Comparison of ENCODE assay signal across 13 cellular contexts in the genomic region with DNA sequence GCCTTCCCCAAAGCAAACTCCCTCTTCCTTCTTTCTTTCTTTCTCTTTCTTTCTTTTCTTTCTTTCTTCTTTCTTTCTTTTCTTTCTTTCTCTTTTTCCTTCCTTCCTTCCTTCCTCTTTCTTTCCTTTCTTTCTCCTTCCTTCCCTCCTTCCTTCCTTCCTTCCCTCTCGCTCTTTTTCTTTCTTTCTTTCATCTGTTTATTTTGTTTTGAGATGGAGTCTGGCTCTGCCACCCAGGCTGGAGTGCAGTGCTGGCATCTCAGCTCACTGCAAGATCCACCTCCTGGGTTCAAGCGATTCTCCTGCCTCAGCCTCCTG. TPM values are rescaled to one million over a fixed set of nuclear protein-coding genes. Genes with fewer than 3 reads are reported as not detected.
DNase-seq lines count a peak whose midpoint lies in the region; ATAC-seq and TF ChIP-seq lines count a peak whose summit lies in the region.
"Not testable (repeated sequence)": the region's sequence is repeated elsewhere in the genome, so short reads cannot be mapped to it uniquely, and the experiment has no call there.
"Had no signal": no experiment of that assay in that cellular context is flagged by ENCODE, and none has a peak within 500 bp of the region (broad histone marks: within the 10 kb centered on the region; RNA-seq: fewer than 3 reads in every experiment).

No MANE protein-coding gene starts in this region.

- in situ Hi-C loops in IMR-90 (cut with MboI; ENCODE audit: low sequenced_read_pairs) = not testable (repeated sequence)

- not testable (repeated sequence) for H3K27ac Mint-ChIP-seq in CD8-positive, alpha-beta T cell
- peak overlapping the region; percentile 7 for H3K27ac Mint-ChIP-seq in activated T-helper 17 cell treated with anti-CD3 and anti-CD28 coated beads, Interleukin-2, amount 50 U/mL, for 72 hours

- H2AFZ ChIP-seq in IMR-90 (replicated peaks; ENCODE audit: low read length, poor library complexity) = peak overlapping the region; percentile 67

- no CpG with 5 or more reads among the region's 2 CpGs for WGBS in IMR-90 (ENCODE audit: extremely low coverage in 2 of 2, insufficient read length in 1 of 2), 2 experiments
- WGBS in stomach, 5 donors = 75 to 89% (median 84%) methylated on average over 2 of the region's 2 CpGs

- CTCF ChIA-PET in CD8-positive, alpha-beta T cell (lab: Charles Lee); IMR-90 (lab: Yijun Ruan, JAX): not testable (repeated sequence)
- CTCF ChIA-PET in RWPE1 (lab: Yijun Ruan, JAX) = interaction anchor here (0.6 kb wide), 1 partner anchor 47 kb away, joined by 3 read pairs; no protein-coding TSS in a partner anchor

- not testable (repeated sequence) for H2BK20ac ChIP-seq in IMR-90 (ENCODE audit: low read depth, low read length)

- H2AK9ac ChIP-seq in IMR-90 (replicated peaks; ENCODE audit: low read depth, low read length, poor library complexity) = not testable (repeated sequence)

- not testable (repeated sequence) for H3K9me3 ChIP-seq in CD8-positive, alpha-beta T cell (ENCODE audit: low read length); IMR-90 (ENCODE audit: control insufficient read depth, insufficient read depth, low read length); mucosa of stomach (ENCODE audit: control insufficient read depth, low read length); stomach

- not testable (repeated sequence) for TF ChIP-seq EP300 in stomach (IDR thresholded peaks at IDR 0.05)

- not testable (repeated sequence) for TF ChIP-seq POLR2A in IMR-90 (IDR thresholded peaks at IDR 0.05; ENCODE audit: low read depth, low read length); stomach (IDR thresholded peaks at IDR 0.05)

- H3K56ac ChIP-seq in IMR-90 (ENCODE audit: extremely low read depth, insufficient read depth, low read length) = not testable (repeated sequence)

- not testable (repeated sequence) for H3K4me3 Mint-ChIP-seq in CD8-positive, alpha-beta T cell; activated T-helper 17 cell treated with anti-CD3 and anti-CD28 coated beads, Interleukin-2, amount 50 U/mL, for 72 hours

- H3K9ac ChIP-seq in IMR-90 (ENCODE audit: low read depth, low read length) = not testable (repeated sequence)
- peak overlapping the region; percentile 69 for H3K9ac ChIP-seq in mucosa of stomach (ENCODE audit: low read length)

- TF ChIP-seq CTCF in CD8-positive, alpha-beta T cell (IDR thresholded peaks at IDR 0.05) = peak; percentile 15
- not testable (repeated sequence) for TF ChIP-seq CTCF in IMR-90 (conservative IDR thresholded peaks at IDR 0.05; ENCODE audit: low read depth, low read length); RWPE1 (conservative IDR thresholded peaks at IDR 0.05; ENCODE audit: low read depth); stomach (IDR thresholded peaks at IDR 0.05)

- not testable (repeated sequence) for BruUV-seq in IMR-90 (replicated peaks; lab: Mats Ljungman, UMichigan)

- not testable (repeated sequence) for H3K4me1 Mint-ChIP-seq in CD8-positive, alpha-beta T cell (ENCODE audit: low read depth); activated T-helper 17 cell treated with anti-CD3 and anti-CD28 coated beads, Interleukin-2, amount 50 U/mL, for 72 hours

- H3K27ac ChIP-seq in CD8-positive, alpha-beta T cell (ENCODE audit: low read depth, low read length); IMR-90 (ENCODE audit: insufficient read depth, low read length): not testable (repeated sequence)
- H3K27ac ChIP-seq in RWPE1 = peak overlapping the region; percentile 85
- peak overlapping the region; percentile 92 for H3K27ac ChIP-seq in epithelial cell of prostate
- peak overlapping the region; percentile 63 to 80 (median 72) for H3K27ac ChIP-seq in stomach

- H3K27me3 ChIP-seq in CD8-positive, alpha-beta T cell (ENCODE audit: insufficient read depth, low read length); IMR-90 (ENCODE audit: control insufficient read depth, insufficient read depth, low read length); mucosa of stomach (ENCODE audit: control insufficient read depth, insufficient read depth, low read length); stomach: not testable (repeated sequence)

- not testable (repeated sequence) for H4K20me1 ChIP-seq in IMR-90 (ENCODE audit: insufficient read depth, low read length)

- DNase-seq in CD8-positive, alpha-beta T cell; IMR-90; RWPE1 (ENCODE audit: low spot score); epithelial cell of prostate (ENCODE audit: low read depth, low spot score); stomach: not testable (repeated sequence)

- H3K9me1 ChIP-seq in IMR-90 (ENCODE audit: insufficient read depth, low read length) = not testable (repeated sequence)

- H3K23ac ChIP-seq in IMR-90 (ENCODE audit: low read depth, low read length) = not testable (repeated sequence)

- not testable (repeated sequence) for ATAC-seq in CD8-positive, alpha-beta T cell; IMR-90 (ENCODE audit: low read depth); activated T-helper 17 cell treated with anti-CD3 and anti-CD28 coated beads, Interleukin-2, amount 50 U/mL, for 72 hours (replicated peaks)

- H4K8ac ChIP-seq in IMR-90 (ENCODE audit: low read depth in 2 of 2, low read length in 2 of 2) = not testable (repeated sequence)

- not testable (repeated sequence) for H3K36me3 ChIP-seq in CD8-positive, alpha-beta T cell (ENCODE audit: insufficient read depth, low read length); IMR-90 (ENCODE audit: control insufficient read depth, insufficient read depth, low read length); mucosa of stomach (ENCODE audit: control insufficient read depth, insufficient read depth, low read length); stomach

- not testable (repeated sequence) for H2BK5ac ChIP-seq in IMR-90 (ENCODE audit: low read depth, low read length, poor library complexity, severe bottlenecking)

- H3K36me3 Mint-ChIP-seq in CD8-positive, alpha-beta T cell; activated T-helper 17 cell treated with anti-CD3 and anti-CD28 coated beads, Interleukin-2, amount 50 U/mL, for 72 hours (ENCODE audit: low read depth): not testable (repeated sequence)

- TF ChIP-seq RAD21 in IMR-90 (IDR thresholded peaks at IDR 0.05; ENCODE audit: low read length) = not testable (repeated sequence)

- not testable (repeated sequence) for H3K9me3 Mint-ChIP-seq in CD8-positive, alpha-beta T cell; activated T-helper 17 cell treated with anti-CD3 and anti-CD28 coated beads, Interleukin-2, amount 50 U/mL, for 72 hours

- not testable (repeated sequence) for H3K4ac ChIP-seq in IMR-90 (ENCODE audit: low read depth, low read length)

- not testable (repeated sequence) for H3K4me2 ChIP-seq in IMR-90 (ENCODE audit: low read depth, low read length)

- not testable (repeated sequence) for H3K27me3 Mint-ChIP-seq in CD8-positive, alpha-beta T cell (ENCODE audit: low read depth); activated T-helper 17 cell treated with anti-CD3 and anti-CD28 coated beads, Interleukin-2, amount 50 U/mL, for 72 hours

- intact Hi-C loops in CD8-positive, alpha-beta T cell (cut with DNase I, micrococcal nuclease); IMR-90 (cut with micrococcal nuclease); stomach (cut with DNase I; ENCODE audit: low total_unique reads): not testable (repeated sequence)

- H2BK15ac ChIP-seq in IMR-90 (ENCODE audit: low read depth, low read length) = not testable (repeated sequence)

- H3K4me1 ChIP-seq in CD8-positive, alpha-beta T cell (ENCODE audit: insufficient read depth, low read length); IMR-90 (ENCODE audit: control insufficient read depth, insufficient read depth, low read length): not testable (repeated sequence)
- H3K4me1 ChIP-seq in mucosa of stomach (ENCODE audit: control insufficient read depth, insufficient read depth, low read length) (peaks cover 42% of the 10 kb centered on the region), stomach (peaks cover 0 to 13% (median 3%) of the 10 kb centered on the region in 4 donors)

- not testable (repeated sequence) for H4K5ac ChIP-seq in IMR-90 (ENCODE audit: low read depth, low read length)

- H2AK5ac ChIP-seq in IMR-90 (ENCODE audit: low read depth, low read length) = not testable (repeated sequence)

- not testable (repeated sequence) for H3K18ac ChIP-seq in IMR-90 (ENCODE audit: low read depth, low read length)

- H4K91ac ChIP-seq in IMR-90 (ENCODE audit: insufficient read depth, low read depth, low read length) = not testable (repeated sequence)

- POLR2A ChIA-PET in CD8-positive, alpha-beta T cell (lab: Charles Lee); IMR-90 (lab: Charles Lee; ENCODE audit: unreplicated experiment); RWPE1 (lab: Yijun Ruan, JAX; ENCODE audit: low non-redundant PET): not testable (repeated sequence)

- H3K79me1 ChIP-seq in IMR-90 (ENCODE audit: low read depth in 1 of 2, low read length in 2 of 2) = not testable (repeated sequence)

- H3K14ac ChIP-seq in IMR-90 (replicated peaks; ENCODE audit: low read depth, low read length) = not testable (repeated sequence)

- H3K4me3 ChIP-seq in CD8-positive, alpha-beta T cell (ENCODE audit: low read depth, low read length); IMR-90 (ENCODE audit: insufficient read depth, low read depth, low read length); mucosa of stomach (ENCODE audit: low read length); stomach: not testable (repeated sequence)

- not testable (repeated sequence) for H2BK120ac ChIP-seq in IMR-90 (ENCODE audit: low read depth, low read length)

- dilution Hi-C loops in IMR-90 (cut with HindIII; ENCODE audit: low sequenced_read_pairs, unreplicated experiment) = not testable (repeated sequence)

RNA-seq across cellular contexts. Expression of gene KPNA7, which starts 17.0 kb away (rescaled TPM):
- total RNA-seq in CD8-positive, alpha-beta T cell = under 1 TPM in 1 of 2 experiments, not detected in 1; 0.30 TPM
- total RNA-seq in IMR-90 (2012; rRNA removed) (not detected in 2 replicates), stomach (1 to 10 TPM in 2 of 5 donors, not detected in 3; 1.5 to 4.5 TPM)
- polyA plus RNA-seq in IMR-90 (2012; rRNA removed) (not detected in 2 replicates), stomach (1 to 10 TPM in 1 of 3 donors, under 1 TPM in 2; 0.23 to 4.7 (median 0.62) TPM)
- polyA plus RNA-seq in IMR-90 (2012; cell fraction: cytosol; rRNA removed) = not detected in 2 replicates
- polyA plus RNA-seq in IMR-90 (2012; cell fraction: nucleus; rRNA removed; ENCODE audit: low replicate concordance) = not detected in 2 replicates
- total RNA-seq in activated T-helper 17 cell treated with anti-CD3 and anti-CD28 coated beads, Interleukin-2, amount 50 U/mL, for 72 hours = not detected
- total RNA-seq: CD4-positive, alpha-beta memory T cell; Daoy; H9; M059J had no signal
- polyA plus RNA-seq: BJ; CD4-positive, alpha-beta memory T cell had no signal

RNA-seq across cellular contexts. Expression of gene MYH16, which starts 47.7 kb away (rescaled TPM):
- not detected for total RNA-seq in CD8-positive, alpha-beta T cell
- total RNA-seq in IMR-90 (2012; rRNA removed) (0.18 and 0.28 TPM in 2 replicates), stomach (under 1 TPM in 1 of 5 donors, not detected in 4; 0.37 TPM)
- polyA plus RNA-seq in IMR-90 (2012; rRNA removed) (0.03 and 0.09 TPM in 2 replicates), stomach (under 1 TPM in 1 of 3 donors, not detected in 2; 0.05 TPM)
- 0.02 and 0.09 TPM in 2 replicates for polyA plus RNA-seq in IMR-90 (2012; cell fraction: cytosol; rRNA removed)
- 0.03 and 0.04 TPM in 2 replicates for polyA plus RNA-seq in IMR-90 (2012; cell fraction: nucleus; rRNA removed; ENCODE audit: low replicate concordance)
- not detected for total RNA-seq in activated T-helper 17 cell treated with anti-CD3 and anti-CD28 coated beads, Interleukin-2, amount 50 U/mL, for 72 hours
- total RNA-seq: CD4-positive, alpha-beta memory T cell; H9; HT-29 had no signal
- polyA plus RNA-seq: BJ; CD4-positive, alpha-beta memory T cell had no signal
